In genomic region chr15:89072277-89072869, GRCh38 we compare ENCODE assay signal across 20 cellular contexts.
"Had no signal": no experiment of that assay in that cellular context is flagged by ENCODE, and none has a peak within 500 bp of the region (broad histone marks: within the 10 kb centered on the region; RNA-seq: fewer than 3 reads in every experiment).

No MANE protein-coding gene starts in this region.

- DNase-seq: effector CD8-positive, alpha-beta T cell; endodermal cell; foreskin fibroblast; gastrocnemius medialis; head of caudate nucleus; right lobe of liver; small intestine; stimulated activated CD4-positive, alpha-beta T cell treated with anti-CD3 and anti-CD28 coated beads, Interleukin-15, amount 100 ng/mL, for 24 hours; stimulated activated CD4-positive, alpha-beta T cell treated with anti-CD3 and anti-CD28 coated beads, Interleukin-2, amount 100 ng/mL, for 48 hours; stimulated activated CD8-positive, alpha-beta memory T cell treated with anti-CD3 and anti-CD28 coated beads, Interleukin-4, amount 100 ng/mL, for 48 hours; stimulated activated naive CD4-positive, alpha-beta T cell; stimulated activated naive CD8-positive, alpha-beta T cell treated with anti-CD3 and anti-CD28 coated beads, Interleukin-15, amount 100 ng/mL, for 72 hours; transverse colon had no signal

- H3K9ac ChIP-seq: parathyroid adenoma had no signal

- H3K36me3 ChIP-seq: gastrocnemius medialis, right lobe of liver, suprapubic skin, transverse colon, vagina had no signal

- ATAC-seq: gastrocnemius medialis; left lobe of liver; natural killer cell treated with Interleukin-12 subunit alpha and Interleukin-12 subunit beta and Interleukin-15 and Interleukin-18, amount 100 ng/mL, for 72 hours; stimulated activated naive CD8-positive, alpha-beta T cell treated with anti-CD3 and anti-CD28 coated beads, Interleukin-15, amount 100 ng/mL, for 72 hours had no signal

- H3K4me1 ChIP-seq: gastrocnemius medialis, parathyroid adenoma, right lobe of liver, suprapubic skin, transverse colon, vagina had no signal

- H3K27me3 ChIP-seq: gastrocnemius medialis, right lobe of liver, suprapubic skin, transverse colon, vagina had no signal

- H3K4me3 ChIP-seq: gastrocnemius medialis, lung, right lobe of liver, suprapubic skin, transverse colon, vagina had no signal

- H3K27ac ChIP-seq: epithelial cell of prostate, gastrocnemius medialis, parathyroid adenoma, right lobe of liver, suprapubic skin, transverse colon, vagina had no signal

- H3K9me3 ChIP-seq: gastrocnemius medialis, right lobe of liver, suprapubic skin had no signal
